ENCODE assay signal across 1 cellular context in the genomic region with DNA sequence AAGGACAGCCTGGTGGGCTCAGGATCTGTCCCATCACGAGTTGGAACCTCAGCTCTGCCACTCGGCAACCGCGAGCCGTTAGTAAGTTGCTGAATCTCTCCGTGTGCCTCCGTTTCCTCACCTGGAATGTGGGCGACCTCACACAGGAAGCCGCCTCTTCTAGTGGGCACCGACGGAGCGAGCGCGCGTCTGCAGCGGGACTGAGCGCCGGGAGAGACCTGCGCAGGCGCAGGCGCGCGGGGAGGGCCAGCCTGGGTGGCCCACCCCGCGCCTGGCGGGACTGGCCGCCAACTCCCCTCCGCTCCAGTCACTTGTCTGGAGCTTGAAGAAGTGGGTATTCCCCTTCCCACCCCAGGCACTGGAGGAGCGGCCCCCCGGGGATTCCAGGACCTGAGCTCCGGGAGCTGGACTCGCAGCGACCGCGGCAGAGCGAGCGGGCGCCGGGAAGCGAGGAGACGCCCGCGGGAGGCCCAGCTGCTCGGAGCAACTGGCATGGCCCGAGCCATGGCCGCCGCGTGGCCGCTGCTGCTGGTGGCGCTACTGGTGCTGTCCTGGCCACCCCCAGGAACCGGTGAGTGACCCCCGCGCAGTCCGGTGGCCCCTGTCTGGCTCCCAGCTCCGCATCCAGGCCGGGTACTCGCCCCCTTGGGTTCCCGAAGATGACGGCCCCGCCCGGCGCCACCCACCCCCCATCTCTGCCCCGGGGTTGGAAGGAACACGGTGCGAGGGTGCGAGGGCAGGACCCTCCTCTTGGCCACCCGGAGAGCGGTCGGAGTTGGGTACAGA.
TF ChIP-seq lines count a peak whose summit lies in the region.

A gene with protein sequence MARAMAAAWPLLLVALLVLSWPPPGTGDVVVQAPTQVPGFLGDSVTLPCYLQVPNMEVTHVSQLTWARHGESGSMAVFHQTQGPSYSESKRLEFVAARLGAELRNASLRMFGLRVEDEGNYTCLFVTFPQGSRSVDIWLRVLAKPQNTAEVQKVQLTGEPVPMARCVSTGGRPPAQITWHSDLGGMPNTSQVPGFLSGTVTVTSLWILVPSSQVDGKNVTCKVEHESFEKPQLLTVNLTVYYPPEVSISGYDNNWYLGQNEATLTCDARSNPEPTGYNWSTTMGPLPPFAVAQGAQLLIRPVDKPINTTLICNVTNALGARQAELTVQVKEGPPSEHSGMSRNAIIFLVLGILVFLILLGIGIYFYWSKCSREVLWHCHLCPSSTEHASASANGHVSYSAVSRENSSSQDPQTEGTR (plus strand): TSS at position 306 of the 786 bp plus-strand sequence. CDS start 187 bp downstream, at position 493.

TF ChIP-seq in IMR-90, 13 proteins besides CTCF, POLR2A, EP300 and RAD21:
- TF ChIP-seq MAFK (IDR thresholded peaks at IDR 0.05; ENCODE audit: low read depth, low read length): no peak
- TF ChIP-seq CHD1 (IDR thresholded peaks at IDR 0.05; ENCODE audit: low read depth, low read length): no peak
- no peak for TF ChIP-seq SMC3 (IDR thresholded peaks at IDR 0.05; ENCODE audit: low read depth, low read length)
- no peak for TF ChIP-seq NFE2L2 (IDR thresholded peaks at IDR 0.05; ENCODE audit: low read depth, low read length)
- no peak for TF ChIP-seq RCOR1 (IDR thresholded peaks at IDR 0.05; ENCODE audit: insufficient replicate concordance, low read length)
- TF ChIP-seq CEBPB (IDR thresholded peaks at IDR 0.05; ENCODE audit: low read depth, low read length): no peak
- TF ChIP-seq MXI1 (IDR thresholded peaks at IDR 0.05; ENCODE audit: borderline replicate concordance, low read depth, low read length): peak; percentile 90
- TF ChIP-seq FOS (IDR thresholded peaks at IDR 0.05; ENCODE audit: low read depth, low read length): no peak
